Comparison of ENCODE assay signal across 38 cellular contexts in the genomic region with DNA sequence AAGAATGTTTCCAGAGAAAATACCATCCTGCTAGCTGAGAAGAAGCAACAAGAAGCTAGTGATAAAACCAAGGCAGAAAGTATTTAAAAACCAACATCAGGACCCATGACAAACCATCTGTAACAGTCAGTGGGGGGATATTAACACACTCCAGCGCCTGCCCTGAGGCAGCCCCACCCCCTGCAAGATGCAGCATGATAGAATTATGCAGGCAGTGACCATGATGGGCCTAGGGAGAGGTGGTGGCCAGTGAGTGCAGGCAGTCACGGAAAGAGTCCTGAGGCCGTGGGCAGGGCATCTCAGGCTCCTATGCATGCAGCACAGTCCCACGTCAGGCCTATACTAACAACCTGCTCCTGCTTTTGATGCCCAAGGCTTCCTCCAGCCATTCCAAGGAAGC.
"Had no signal": no experiment of that assay in that cellular context is flagged by ENCODE, and none has a peak within 500 bp of the region (broad histone marks: within the 10 kb centered on the region; RNA-seq: fewer than 3 reads in every experiment).

No MANE protein-coding gene starts in this region.

- DNase-seq: activated B cell treated with CpG ODN at 0.5 μM for 24 hours; activated CD4-positive, alpha-beta memory T cell treated with anti-CD3 and anti-CD28 coated beads for 36 hours; activated CD4-positive, alpha-beta T cell treated with anti-CD3 and anti-CD28 coated beads for 48 hours; activated CD4-positive, alpha-beta T cell treated with anti-CD3 and anti-CD28 coated beads, Interleukin-2, amount 50 U/mL, for 1 hour; activated CD4-positive, alpha-beta T cell treated with anti-CD3 and anti-CD28 coated beads, Interleukin-2, amount 50 U/mL, for 4 hours; activated CD4-positive, CD25-positive, alpha-beta regulatory T cell treated with anti-CD3 and anti-CD28 coated beads, Interleukin-2, amount 50 U/mL, for 72 hours; activated CD8-positive, alpha-beta memory T cell treated with anti-CD3 and anti-CD28 coated beads, Interleukin-2, amount 50 U/mL, for 4 hours; activated CD8-positive, alpha-beta T cell treated with anti-CD3 and anti-CD28 coated beads for 36 hours; activated effector memory CD4-positive, alpha-beta T cell treated with anti-CD3 and anti-CD28 coated beads, Interleukin-2, amount 50 U/mL, for 16 hours; activated gamma-delta T cell treated with Interleukin-2 at 50 U/mL for 16 hours; activated naive CD4-positive, alpha-beta T cell; activated naive CD4-positive, alpha-beta T cell treated with anti-CD3 and anti-CD28 coated beads for 36 hours; activated naive CD4-positive, alpha-beta T cell treated with anti-CD3 and anti-CD28 coated beads, Interleukin-2, amount 50 U/mL, for 16 hours; activated naive CD8-positive, alpha-beta T cell treated with anti-CD3 and anti-CD28 coated beads, Interleukin-2, amount 10 ng/mL, durations not matched to agents 7 days and 5 days; activated naive CD8-positive, alpha-beta T cell treated with anti-CD3 and anti-CD28 coated beads, Interleukin-2, amount 50 U/mL, for 24 hours; activated T-cell treated with anti-CD3 and anti-CD28 coated beads for 4 hours; activated T-cell treated with anti-CD3 and anti-CD28 coated beads, Interleukin-2, amount 50 U/mL, for 1 hour; activated T-cell treated with anti-CD3 and anti-CD28 coated beads, Interleukin-2, amount 50 U/mL, for 4 hours; activated T-cell treated with anti-CD3 and anti-CD28 coated beads, Interleukin-2, amount 50 U/mL, for 72 hours; amygdala; anterior cingulate cortex; caudate nucleus; cerebellar nuclear complex; T-helper 1 cell; T-helper 2 cell; T-helper 9 cell had no signal

- H3K4me3 Mint-ChIP-seq: activated B cell treated with CpG ODN at 0.5 μM for 24 hours; activated CD4-positive, alpha-beta memory T cell treated with anti-CD3 and anti-CD28 coated beads for 36 hours; activated CD8-positive, alpha-beta T cell treated with anti-CD3 and anti-CD28 coated beads for 36 hours; activated naive CD4-positive, alpha-beta T cell treated with anti-CD3 and anti-CD28 coated beads for 36 hours; activated naive CD8-positive, alpha-beta T cell; activated naive CD8-positive, alpha-beta T cell treated with anti-CD3 and anti-CD28 coated beads, Interleukin-2, amount 10 ng/mL, durations not matched to agents 7 days and 5 days; activated naive CD8-positive, alpha-beta T cell treated with anti-CD3 and anti-CD28 coated beads, Interleukin-2, amount 50 U/mL, for 24 hours; activated T-cell treated with anti-CD3 and anti-CD28 coated beads, Interleukin-2, amount 50 U/mL, for 4 hours; activated T-cell treated with anti-CD3 and anti-CD28 coated beads, Interleukin-2, amount 50 U/mL, for 72 hours; activated T-helper 1 cell treated with anti-CD3 and anti-CD28 coated beads, Interleukin-12 subunit alpha, Interleukin-12 subunit beta, Interleukin-2, Interleukin-4 antibody, amounts not matched to agents 30 ng/mL and 10 ng/mL and 1 ng/mL, durations not matched to agents 14 hours and 24 hours and 36 hours; activated T-helper 17 cell treated with anti-CD3 and anti-CD28 coated beads, Interleukin-2, amount 50 U/mL, for 72 hours; brain; central memory CD8-positive, alpha-beta T cell; T-helper 1 cell treated with Interleukin-12 subunit alpha and Interleukin-12 subunit beta and Interleukin-4 antibody, amounts not matched to agents 30 μg/mL and 1 μg/mL, for 36 hours; T-helper 2 cell treated with Interferon-gamma antibody and Interleukin-4, amounts not matched to agents 5 μg/mL and 100 μg/mL, for 36 hours had no signal

- H3K36me3 ChIP-seq: ascending aorta, cardiac muscle cell had no signal

- H3K9me3 ChIP-seq: ascending aorta had no signal

- H3K27ac Mint-ChIP-seq: activated B cell treated with CpG ODN at 0.5 μM for 24 hours; activated CD4-positive, alpha-beta memory T cell treated with anti-CD3 and anti-CD28 coated beads for 36 hours; activated CD8-positive, alpha-beta T cell treated with anti-CD3 and anti-CD28 coated beads for 36 hours; activated naive CD4-positive, alpha-beta T cell treated with anti-CD3 and anti-CD28 coated beads for 36 hours; activated naive CD8-positive, alpha-beta T cell; activated naive CD8-positive, alpha-beta T cell treated with anti-CD3 and anti-CD28 coated beads, Interleukin-2, amount 50 U/mL, for 24 hours; activated T-cell treated with anti-CD3 and anti-CD28 coated beads, Interleukin-2, amount 50 U/mL, for 72 hours; activated T-helper 1 cell treated with anti-CD3 and anti-CD28 coated beads, Interleukin-12 subunit alpha, Interleukin-12 subunit beta, Interleukin-2, Interleukin-4 antibody, amounts not matched to agents 30 ng/mL and 10 ng/mL and 1 ng/mL, durations not matched to agents 14 hours and 24 hours and 36 hours; activated T-helper 17 cell treated with anti-CD3 and anti-CD28 coated beads, Interleukin-2, amount 50 U/mL, for 72 hours; brain; T-helper 1 cell treated with Interleukin-12 subunit alpha and Interleukin-12 subunit beta and Interleukin-4 antibody, amounts not matched to agents 30 μg/mL and 1 μg/mL, for 36 hours; T-helper 2 cell treated with Interferon-gamma antibody and Interleukin-4, amounts not matched to agents 5 μg/mL and 100 μg/mL, for 36 hours had no signal

- H3K27me3 ChIP-seq: ascending aorta, cardiac muscle cell had no signal

- H3K4me1 ChIP-seq: ascending aorta had no signal

- H3K27ac ChIP-seq: ascending aorta, cardiac muscle cell, VCaP had no signal

- ATAC-seq: activated CD8-positive, alpha-beta T cell treated with anti-CD3 and anti-CD28 coated beads for 36 hours; activated naive CD8-positive, alpha-beta T cell treated with anti-CD3 and anti-CD28 coated beads, Interleukin-2, amount 50 U/mL, for 24 hours; activated T-cell treated with anti-CD3 and anti-CD28 coated beads, Interleukin-2, amount 50 U/mL, for 4 hours; activated T-cell treated with anti-CD3 and anti-CD28 coated beads, Interleukin-2, amount 50 U/mL, for 72 hours; activated T-helper 17 cell treated with anti-CD3 and anti-CD28 coated beads, Interleukin-2, amount 50 U/mL, for 72 hours had no signal

- H3K36me3 Mint-ChIP-seq: activated CD4-positive, alpha-beta memory T cell treated with anti-CD3 and anti-CD28 coated beads for 36 hours; activated naive CD8-positive, alpha-beta T cell; activated naive CD8-positive, alpha-beta T cell treated with anti-CD3 and anti-CD28 coated beads, Interleukin-2, amount 10 ng/mL, durations not matched to agents 7 days and 5 days; brain had no signal

- H3K27me3 Mint-ChIP-seq: activated B cell treated with CpG ODN at 0.5 μM for 24 hours, brain had no signal

- FAIRE-seq: bronchial epithelial cell, TTC549 had no signal

- H3K9me3 Mint-ChIP-seq: activated B cell treated with CpG ODN at 0.5 μM for 24 hours; activated CD4-positive, alpha-beta memory T cell treated with anti-CD3 and anti-CD28 coated beads for 36 hours; activated CD8-positive, alpha-beta T cell treated with anti-CD3 and anti-CD28 coated beads for 36 hours; activated naive CD4-positive, alpha-beta T cell treated with anti-CD3 and anti-CD28 coated beads for 36 hours; activated naive CD8-positive, alpha-beta T cell treated with anti-CD3 and anti-CD28 coated beads, Interleukin-2, amount 10 ng/mL, durations not matched to agents 7 days and 5 days; activated naive CD8-positive, alpha-beta T cell treated with anti-CD3 and anti-CD28 coated beads, Interleukin-2, amount 50 U/mL, for 24 hours; activated T-cell treated with anti-CD3 and anti-CD28 coated beads, Interleukin-2, amount 50 U/mL, for 4 hours; activated T-cell treated with anti-CD3 and anti-CD28 coated beads, Interleukin-2, amount 50 U/mL, for 72 hours; activated T-helper 1 cell treated with anti-CD3 and anti-CD28 coated beads, Interleukin-12 subunit alpha, Interleukin-12 subunit beta, Interleukin-2, Interleukin-4 antibody, amounts not matched to agents 30 ng/mL and 10 ng/mL and 1 ng/mL, durations not matched to agents 14 hours and 24 hours and 36 hours; activated T-helper 17 cell treated with anti-CD3 and anti-CD28 coated beads, Interleukin-2, amount 50 U/mL, for 72 hours; brain; T-helper 1 cell treated with Interleukin-12 subunit alpha and Interleukin-12 subunit beta and Interleukin-4 antibody, amounts not matched to agents 30 μg/mL and 1 μg/mL, for 36 hours; T-helper 2 cell treated with Interferon-gamma antibody and Interleukin-4, amounts not matched to agents 5 μg/mL and 100 μg/mL, for 36 hours had no signal

- H3K4me1 Mint-ChIP-seq: activated B cell treated with CpG ODN at 0.5 μM for 24 hours; activated naive CD8-positive, alpha-beta T cell treated with anti-CD3 and anti-CD28 coated beads, Interleukin-2, amount 10 ng/mL, durations not matched to agents 7 days and 5 days; activated naive CD8-positive, alpha-beta T cell treated with anti-CD3 and anti-CD28 coated beads, Interleukin-2, amount 50 U/mL, for 24 hours; activated T-helper 17 cell treated with anti-CD3 and anti-CD28 coated beads, Interleukin-2, amount 50 U/mL, for 72 hours; brain; central memory CD8-positive, alpha-beta T cell had no signal

- H3K4me3 ChIP-seq: ascending aorta, cardiac muscle cell had no signal
